1 cellular context compared by ENCODE assay signal in genomic region chr18:50374753-50375391, GRCh38.
TF ChIP-seq lines count a peak whose summit lies in the region.

Gene SKA1, plus strand, starts transcription at chr18:50375046. Its CDS starts 785 bp downstream, at chr18:50375831.

TF ChIP-seq in HEK293, 187 proteins besides CTCF, POLR2A, EP300 and RAD21 (continued from another document):
- TF ChIP-seq ATF2 (tag by site-specific recombination; IDR thresholded peaks at IDR 0.05; ENCODE audit: low read depth) (no peak), ZFP37 (tag by site-specific recombination; IDR thresholded peaks at IDR 0.05) (no peak; the same call in 1 of the 2 replicates), ZNF10 (tag by site-specific recombination; IDR thresholded peaks at IDR 0.05) (no peak), ZNF488 (tag by site-specific recombination; IDR thresholded peaks at IDR 0.05) (no peak), SCRT1 (tag by site-specific recombination; IDR thresholded peaks at IDR 0.05; ENCODE audit: borderline replicate concordance) (no peak), ZNF114 (tag by site-specific recombination; IDR thresholded peaks at IDR 0.05) (no peak), ZNF18 (tag by site-specific recombination; IDR thresholded peaks at IDR 0.05) (no peak), ZBTB20 (tag by site-specific recombination; IDR thresholded peaks at IDR 0.05) (peak; percentile 97), ZBTB11 (tag by site-specific recombination; conservative IDR thresholded peaks at IDR 0.05; ENCODE audit: low read depth) (peak; percentile 3; the same call in 1 of the 2 replicates), KLF7 (tag by site-specific recombination; IDR thresholded peaks at IDR 0.05; ENCODE audit: borderline replicate concordance) (peak; percentile 39; the same call in 1 of the 2 replicates), ZBTB21 (tag by site-specific recombination; IDR thresholded peaks at IDR 0.05) (peak; percentile 47), HOXA7 (CRISPR knock-in tag; IDR thresholded peaks at IDR 0.05; ENCODE audit: borderline replicate concordance) (no peak), ZNF571 (tag by site-specific recombination; IDR thresholded peaks at IDR 0.05) (no peak), ZNF768 (tag by site-specific recombination; IDR thresholded peaks at IDR 0.05) (no peak), ZSCAN23 (tag by site-specific recombination; IDR thresholded peaks at IDR 0.05) (no peak), IKZF3 (tag by site-specific recombination; IDR thresholded peaks at IDR 0.05) (peak; percentile 28; the same call in 1 of the 2 replicates), ZNF169 (tag by site-specific recombination; IDR thresholded peaks at IDR 0.05) (no peak), ZNF843 (tag by site-specific recombination; IDR thresholded peaks at IDR 0.05) (no peak), ZNF223 (tag by site-specific recombination; IDR thresholded peaks at IDR 0.05) (no peak), ZNF629 (tag by site-specific recombination; IDR thresholded peaks at IDR 0.05) (peak; percentile 81), SP2 (tag by site-specific recombination; IDR thresholded peaks at IDR 0.05) (peak; percentile 89), ZNF555 (tag by site-specific recombination; conservative IDR thresholded peaks at IDR 0.05) (no peak), ZNF510 (tag by site-specific recombination; IDR thresholded peaks at IDR 0.05; ENCODE audit: insufficient replicate concordance) (no peak), ZNF404 (tag by site-specific recombination; IDR thresholded peaks at IDR 0.05) (no peak), ZNF239 (tag by site-specific recombination; IDR thresholded peaks at IDR 0.05) (no peak), ZNF558 (tag by site-specific recombination; IDR thresholded peaks at IDR 0.05) (no peak), SP3 (tag by site-specific recombination; IDR thresholded peaks at IDR 0.05) (peak; percentile 96), ZBTB48 (tag by site-specific recombination; IDR thresholded peaks at IDR 0.05) (peak; percentile 47; the same call in 1 of the 2 replicates), OSR2 (tag by site-specific recombination; IDR thresholded peaks at IDR 0.05) (no peak), GLIS1 (tag by site-specific recombination; IDR thresholded peaks at IDR 0.05) (peak; percentile 58), ZNF2 (tag by site-specific recombination; IDR thresholded peaks at IDR 0.05) (no peak), ZNF280C (tag by site-specific recombination; IDR thresholded peaks at IDR 0.05) (no peak), ZNF544 (tag by site-specific recombination; IDR thresholded peaks at IDR 0.05) (no peak), ZNF660 (tag by site-specific recombination; IDR thresholded peaks at IDR 0.05) (peak; percentile 31), ZNF132 (tag by site-specific recombination; IDR thresholded peaks at IDR 0.05; ENCODE audit: borderline replicate concordance) (no peak), ZNF174 (tag by site-specific recombination; IDR thresholded peaks at IDR 0.05) (no peak), HIC1 (tag by site-specific recombination; IDR thresholded peaks at IDR 0.05) (no peak), PBX3 (CRISPR knock-in tag; IDR thresholded peaks at IDR 0.05) (peak; percentile 77; the same call in 1 of the 2 replicates), ZNF112 (tag by site-specific recombination; IDR thresholded peaks at IDR 0.05) (no peak), YY2 (tag by site-specific recombination; IDR thresholded peaks at IDR 0.05) (no peak), ZEB2 (tag by site-specific recombination; IDR thresholded peaks at IDR 0.05) (peak; percentile 63; the same call in 1 of the 2 replicates), ZBTB26 (tag by site-specific recombination; optimal IDR thresholded peaks at IDR 0.05) (peak; percentile 52)
